ENCODE assay signal across 21 cellular contexts in the genomic region with DNA sequence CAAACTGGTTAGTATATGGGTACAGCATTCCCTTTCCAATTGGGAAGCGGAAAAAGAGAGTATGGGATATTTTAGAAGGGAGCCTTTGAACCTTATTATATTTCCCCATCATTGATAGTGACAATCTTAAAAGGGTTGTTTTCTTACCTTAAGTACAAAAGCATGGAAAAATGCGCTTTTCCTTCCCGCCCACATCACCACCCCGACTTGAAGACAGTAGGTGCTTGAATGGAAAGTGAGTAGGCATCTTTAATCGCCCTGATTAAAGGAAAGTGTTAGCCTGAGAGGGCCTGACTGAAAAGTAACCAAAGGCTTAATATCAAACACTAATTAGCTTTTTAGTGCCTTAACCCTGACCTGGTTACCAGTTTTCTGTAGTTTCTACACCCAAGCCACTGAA.
"Had no signal": no experiment of that assay in that cellular context is flagged by ENCODE, and none has a peak within 500 bp of the region (broad histone marks: within the 10 kb centered on the region; RNA-seq: fewer than 3 reads in every experiment).

No MANE protein-coding gene starts in this region.

- H3K4me3 ChIP-seq: adrenal gland had no signal

- H3K27me3 Mint-ChIP-seq: activated T-helper 17 cell treated with anti-CD3 and anti-CD28 coated beads, Interleukin-2, amount 50 U/mL, for 72 hours; T-helper 17 cell had no signal

- H3K27ac Mint-ChIP-seq: activated T-helper 17 cell treated with anti-CD3 and anti-CD28 coated beads, Interleukin-2, amount 50 U/mL, for 72 hours; T-helper 17 cell; WTC11 had no signal

- H3K4me3 Mint-ChIP-seq: activated T-helper 17 cell treated with anti-CD3 and anti-CD28 coated beads, Interleukin-2, amount 50 U/mL, for 72 hours; T-helper 17 cell; WTC11 had no signal

- H3K4me1 ChIP-seq: adrenal gland had no signal

- H3K9me3 ChIP-seq: adrenal gland had no signal

- H3K9me3 Mint-ChIP-seq: activated naive CD4-positive, alpha-beta T cell treated with anti-CD3 and anti-CD28 coated beads, Interleukin-2, amount 50 U/mL, for 72 hours; activated T-helper 17 cell treated with anti-CD3 and anti-CD28 coated beads, Interleukin-2, amount 50 U/mL, for 72 hours; WTC11 had no signal

- DNase-seq: activated CD4-positive, CD25-positive, alpha-beta regulatory T cell treated with anti-CD3 and anti-CD28 coated beads, Interleukin-2, amount 50 U/mL, for 72 hours; activated CD8-positive, alpha-beta memory T cell treated with anti-CD3 and anti-CD28 coated beads, Interleukin-2, amount 50 U/mL, for 4 hours; activated gamma-delta T cell; activated T-cell treated with anti-CD3 and anti-CD28 coated beads, Interleukin-2, amount 50 U/mL, for 1 hour; adrenal gland; anterior cingulate cortex; cerebellar nuclear complex; NCI-H1048; NCI-H146; NCI-H187 treated with DMSO at 0.1 percent for 48 hours; NCI-H2171; NCI-H2227 treated with DMSO at 0.1 percent for 48 hours; NCI-H446 treated with DMSO at 0.1 percent for 48 hours; NCI-H524 treated with DMSO at 0.1 percent for 48 hours; NCI-H748 treated with DMSO at 0.1 percent for 48 hours; SIG-M5; T-helper 17 cell; T-helper 9 cell had no signal

- H3K27ac ChIP-seq: adrenal gland had no signal

- H3K4me1 Mint-ChIP-seq: activated T-helper 17 cell treated with anti-CD3 and anti-CD28 coated beads, Interleukin-2, amount 50 U/mL, for 72 hours; WTC11 had no signal
